ENCODE assay signal across 9 cellular contexts in the genomic region with DNA sequence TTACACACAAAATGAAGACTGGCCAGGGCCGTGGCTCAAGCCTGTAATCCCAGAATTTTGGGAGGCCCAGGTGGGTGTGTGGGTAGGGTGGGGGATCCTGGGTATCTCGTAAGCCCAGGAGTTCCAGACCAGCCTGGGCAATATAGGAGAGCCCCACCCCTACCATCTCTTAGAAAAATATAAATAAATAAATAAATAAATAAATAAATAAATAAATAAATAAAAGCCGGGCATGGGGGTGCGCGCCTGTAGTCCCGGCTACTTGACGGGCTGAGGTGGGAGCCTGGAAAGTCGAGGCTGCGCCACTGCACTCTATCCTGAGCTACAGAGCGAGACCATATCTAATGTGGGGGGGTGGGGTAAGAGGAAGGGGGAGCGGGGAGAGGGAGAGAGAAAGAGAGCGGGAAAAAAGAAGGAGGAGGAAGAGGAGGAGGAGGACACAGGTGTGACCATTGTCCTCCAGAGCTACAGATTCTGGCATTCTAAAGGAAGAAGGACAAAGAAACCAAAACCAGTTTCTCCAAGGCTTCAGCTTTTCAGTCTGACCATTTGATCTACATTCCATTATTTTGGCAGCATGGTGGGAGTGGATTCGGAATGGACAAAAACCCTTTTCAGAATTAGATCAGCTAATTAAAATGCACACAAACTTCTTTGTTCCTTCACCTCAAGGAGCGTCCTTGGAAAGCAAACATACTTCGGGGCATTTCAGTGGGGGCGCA. TPM values are rescaled to one million over a fixed set of nuclear protein-coding genes. Genes with fewer than 3 reads are reported as not detected.
DNase-seq lines count a peak whose midpoint lies in the region; ATAC-seq and TF ChIP-seq lines count a peak whose summit lies in the region.
"Had no signal": no experiment of that assay in that cellular context is flagged by ENCODE, and none has a peak within 500 bp of the region (broad histone marks: within the 10 kb centered on the region; RNA-seq: fewer than 3 reads in every experiment).

No MANE protein-coding gene starts in this region.

- peaks cover 23% of the 10 kb centered on the region for H3K4me1 ChIP-seq in iPS-18a (ENCODE audit: control insufficient read depth, low read depth, low read length)
- H3K4me1 ChIP-seq in spleen, result peaks cover 4 to 24% (median 20%) of the 10 kb centered on the region in 6 donors

- no peak for DNase-seq in HFF-Myc (ENCODE audit: extremely low read depth, low read depth)
- DNase-seq in activated naive CD8-positive, alpha-beta T cell treated with anti-CD3 and anti-CD28 coated beads, Interleukin-2, amount 50 U/mL, for 24 hours, result no peak
- DNase-seq in spleen, result no peak
- DNase-seq in stimulated activated naive CD4-positive, alpha-beta T cell (lab: John Stamatoyannopoulos, UW), result no peak
- DNase-seq in GOT3 (lab: John Stamatoyannopoulos, UW), result no peak
- no peak for DNase-seq in OCI-M2 (lab: John Stamatoyannopoulos, UW; ENCODE audit: unreplicated experiment)

- H3K9me3 ChIP-seq in iPS-18a (ENCODE audit: control insufficient read depth, low read depth, low read length) (no peaks in the 10 kb centered on the region), spleen (no peaks in the 10 kb centered on the region)

- 58 to 65% (median 60%) methylated on average over 15 to 16 of the region's 16 CpGs for WGBS in spleen, 5 donors

- TF ChIP-seq CTCF in HFF-Myc (IDR thresholded peaks at IDR 0.05; ENCODE audit: low read depth, low read length, missing control alignments) (no peak), spleen (IDR thresholded peaks at IDR 0.05 in 8 of 11, conservative IDR thresholded peaks at IDR 0.05 in 3 of 11) (no peak)

- no peak for ATAC-seq in activated naive CD8-positive, alpha-beta T cell treated with anti-CD3 and anti-CD28 coated beads, Interleukin-2, amount 50 U/mL, for 24 hours

- no peak overlapping the region for H3K27ac Mint-ChIP-seq in activated naive CD8-positive, alpha-beta T cell treated with anti-CD3 and anti-CD28 coated beads, Interleukin-2, amount 50 U/mL, for 24 hours

- H3K4me3 ChIP-seq in HFF-Myc (replicated peaks; ENCODE audit: low read depth, low read length) (peak overlapping the region; percentile 68), iPS-18a (ENCODE audit: low read length) (peak overlapping the region; percentile 85), spleen (peak overlapping the region in 5 of 8 donors; percentile 35 to 65 (median 37))

- H3K4me3 Mint-ChIP-seq in activated naive CD8-positive, alpha-beta T cell treated with anti-CD3 and anti-CD28 coated beads, Interleukin-2, amount 50 U/mL, for 24 hours, result peak overlapping the region; percentile 70

- H3K36me3 ChIP-seq in iPS-18a (ENCODE audit: control insufficient read depth, low read depth, low read length) (peaks cover 8% of the 10 kb centered on the region), spleen (no peaks in the 10 kb centered on the region)

- intact Hi-C loops in spleen (cut with DNase I; ENCODE audit: low total_unique reads), result no loop called here

- no peaks in the 10 kb centered on the region for H3K9me3 Mint-ChIP-seq in activated naive CD8-positive, alpha-beta T cell treated with anti-CD3 and anti-CD28 coated beads, Interleukin-2, amount 50 U/mL, for 24 hours

- no peak for TF ChIP-seq POLR2A in spleen (IDR thresholded peaks at IDR 0.05)

- H3K4me1 Mint-ChIP-seq in activated naive CD8-positive, alpha-beta T cell treated with anti-CD3 and anti-CD28 coated beads, Interleukin-2, amount 50 U/mL, for 24 hours, result peaks cover 18% of the 10 kb centered on the region

- H3K36me3 Mint-ChIP-seq in activated naive CD8-positive, alpha-beta T cell treated with anti-CD3 and anti-CD28 coated beads, Interleukin-2, amount 50 U/mL, for 24 hours (ENCODE audit: low read depth), result no peaks in the 10 kb centered on the region

- H3K9ac ChIP-seq in iPS-18a (ENCODE audit: low read length), result peak overlapping the region; percentile 94

- H3K27ac ChIP-seq in iPS-18a (ENCODE audit: low read length), result peak overlapping the region; percentile 41
- H3K27ac ChIP-seq in spleen, result no peak overlapping the region

- H3K27me3 ChIP-seq in iPS-18a (ENCODE audit: control insufficient read depth, insufficient read depth, low read length) (peaks cover 21% of the 10 kb centered on the region), spleen (replicated peaks in 1 of 7) (peaks cover 0 to 52% (median 25%) of the 10 kb centered on the region in 7 donors)

- H3K27me3 Mint-ChIP-seq in activated naive CD8-positive, alpha-beta T cell treated with anti-CD3 and anti-CD28 coated beads, Interleukin-2, amount 50 U/mL, for 24 hours, result peaks cover 39% of the 10 kb centered on the region

RNA-seq across cellular contexts. Expression of gene C6orf141, which starts 0.6 kb away (rescaled TPM):
- not detected for total RNA-seq in spleen
- under 1 TPM in 1 of 3 donors, not detected in 2; 0.12 TPM for polyA plus RNA-seq in spleen

RNA-seq across cellular contexts. Expression of gene GLYATL3, which starts 50.1 kb away (rescaled TPM):
- total RNA-seq in spleen, result not detected
- polyA plus RNA-seq in spleen, result not detected
- total RNA-seq: posterior vena cava, RPMI7951 had no signal
